29 cellular contexts compared by ENCODE assay signal in genomic region chr5:175856408-175856807, GRCh38. TPM values are rescaled to one million over a fixed set of nuclear protein-coding genes. Genes with fewer than 3 reads are reported as not detected.
"Had no signal": no experiment of that assay in that cellular context is flagged by ENCODE, and none has a peak within 500 bp of the region (broad histone marks: within the 10 kb centered on the region; RNA-seq: fewer than 3 reads in every experiment).

No MANE protein-coding gene starts in this region.

- H3K4me3 Mint-ChIP-seq: activated CD4-positive, alpha-beta T cell treated with anti-CD3 and anti-CD28 coated beads for 36 hours; activated CD8-positive, alpha-beta T cell treated with anti-CD3 and anti-CD28 coated beads for 36 hours; activated naive CD4-positive, alpha-beta T cell treated with anti-CD3 and anti-CD28 coated beads, Interleukin-2, amount 10 ng/mL, durations not matched to agents 7 days and 5 days; activated naive CD8-positive, alpha-beta T cell treated with anti-CD3 and anti-CD28 coated beads for 36 hours; activated T-cell treated with anti-CD3 and anti-CD28 coated beads, Interleukin-2, amount 50 U/mL, for 72 hours; T-cell had no signal

- H3K36me3 ChIP-seq: MG63 had no signal

- H3K27ac ChIP-seq: VCaP had no signal

- H3K27ac Mint-ChIP-seq: activated CD4-positive, alpha-beta T cell treated with anti-CD3 and anti-CD28 coated beads for 36 hours; activated CD8-positive, alpha-beta T cell treated with anti-CD3 and anti-CD28 coated beads for 36 hours; activated naive CD4-positive, alpha-beta T cell treated with anti-CD3 and anti-CD28 coated beads, Interleukin-2, amount 10 ng/mL, durations not matched to agents 7 days and 5 days; activated naive CD8-positive, alpha-beta T cell treated with anti-CD3 and anti-CD28 coated beads for 36 hours; activated T-cell treated with anti-CD3 and anti-CD28 coated beads, Interleukin-2, amount 50 U/mL, for 72 hours; activated T-helper 2 cell treated with anti-CD3 and anti-CD28 coated beads, Interferon-gamma antibody, Interleukin-2, Interleukin-4, amounts not matched to agents 10 μg/mL and 5 μg/mL and 100 μg/mL, durations not matched to agents 14 hours and 24 hours and 36 hours; T-cell had no signal

- FAIRE-seq: TTC549 had no signal

- ATAC-seq: activated CD4-positive, alpha-beta T cell treated with anti-CD3 and anti-CD28 coated beads for 36 hours; activated CD8-positive, alpha-beta T cell treated with anti-CD3 and anti-CD28 coated beads for 36 hours; activated T-cell treated with anti-CD3 and anti-CD28 coated beads, Interleukin-2, amount 50 U/mL, for 72 hours; T-cell had no signal

- H3K9me3 Mint-ChIP-seq: activated CD8-positive, alpha-beta T cell treated with anti-CD3 and anti-CD28 coated beads for 36 hours; activated naive CD4-positive, alpha-beta T cell treated with anti-CD3 and anti-CD28 coated beads, Interleukin-2, amount 10 ng/mL, durations not matched to agents 7 days and 5 days; activated T-helper 2 cell treated with anti-CD3 and anti-CD28 coated beads, Interferon-gamma antibody, Interleukin-2, Interleukin-4, amounts not matched to agents 10 μg/mL and 5 μg/mL and 100 μg/mL, durations not matched to agents 14 hours and 24 hours and 36 hours; T-cell had no signal

- DNase-seq: activated CD4-positive, alpha-beta T cell treated with anti-CD3 and anti-CD28 coated beads for 36 hours; activated CD8-positive, alpha-beta memory T cell treated with anti-CD3 and anti-CD28 coated beads, Interleukin-2, amount 50 U/mL, for 4 hours; activated CD8-positive, alpha-beta T cell treated with anti-CD3 and anti-CD28 coated beads for 36 hours; activated gamma-delta T cell treated with Interleukin-2 at 50 U/mL for 16 hours; activated naive CD4-positive, alpha-beta T cell treated with anti-CD3 and anti-CD28 coated beads, Interleukin-2, amount 10 ng/mL, durations not matched to agents 7 days and 5 days; activated naive CD8-positive, alpha-beta T cell treated with anti-CD3 and anti-CD28 coated beads for 36 hours; activated T-cell treated with anti-CD3 and anti-CD28 coated beads, Interleukin-2, amount 50 U/mL, for 72 hours; MG63; MV-4-11; NCI-H1092 treated with DMSO at 0.1 percent for 48 hours; NCI-H1417 treated with DMSO at 0.1 percent for 48 hours; NCI-H1694; NCI-H2029; NCI-H2107; NCI-H2171 treated with DMSO at 0.1 percent for 48 hours; NCI-H226; NCI-H510A; NCI-H526 treated with DMSO at 0.1 percent for 48 hours; NCI-H82; SIG-M5; T-cell; T-helper 2 cell; T1000 had no signal

- H3K36me3 Mint-ChIP-seq: activated naive CD4-positive, alpha-beta T cell treated with anti-CD3 and anti-CD28 coated beads, Interleukin-2, amount 10 ng/mL, durations not matched to agents 7 days and 5 days; activated naive CD8-positive, alpha-beta T cell treated with anti-CD3 and anti-CD28 coated beads for 36 hours had no signal

- H3K9me3 ChIP-seq: MG63 had no signal

- H3K27me3 ChIP-seq: MG63 had no signal

- H3K4me3 ChIP-seq: MG63 had no signal

- H3K4me1 Mint-ChIP-seq: activated CD4-positive, alpha-beta T cell treated with anti-CD3 and anti-CD28 coated beads for 36 hours; activated naive CD4-positive, alpha-beta T cell treated with anti-CD3 and anti-CD28 coated beads, Interleukin-2, amount 10 ng/mL, durations not matched to agents 7 days and 5 days; activated naive CD8-positive, alpha-beta T cell treated with anti-CD3 and anti-CD28 coated beads for 36 hours; T-cell had no signal

RNA-seq across cellular contexts. Expression of gene CPLX2, which starts 15.0 kb away (rescaled TPM):
- total RNA-seq: activated CD4-positive, alpha-beta T cell treated with anti-CD3 and anti-CD28 coated beads for 36 hours; activated CD8-positive, alpha-beta T cell treated with anti-CD3 and anti-CD28 coated beads for 36 hours; activated naive CD8-positive, alpha-beta T cell treated with anti-CD3 and anti-CD28 coated beads for 36 hours; activated T-cell treated with anti-CD3 and anti-CD28 coated beads, Interleukin-2, amount 50 U/mL, for 72 hours; activated T-helper 2 cell treated with anti-CD3 and anti-CD28 coated beads, Interferon-gamma antibody, Interleukin-2, Interleukin-4, amounts not matched to agents 10 μg/mL and 5 μg/mL and 100 μg/mL, durations not matched to agents 14 hours and 24 hours and 36 hours; cardiac septum; OCI-LY7; RPMI7951; T-cell had no signal
